Comparison of ENCODE assay signal across 8 cellular contexts in the genomic region with DNA sequence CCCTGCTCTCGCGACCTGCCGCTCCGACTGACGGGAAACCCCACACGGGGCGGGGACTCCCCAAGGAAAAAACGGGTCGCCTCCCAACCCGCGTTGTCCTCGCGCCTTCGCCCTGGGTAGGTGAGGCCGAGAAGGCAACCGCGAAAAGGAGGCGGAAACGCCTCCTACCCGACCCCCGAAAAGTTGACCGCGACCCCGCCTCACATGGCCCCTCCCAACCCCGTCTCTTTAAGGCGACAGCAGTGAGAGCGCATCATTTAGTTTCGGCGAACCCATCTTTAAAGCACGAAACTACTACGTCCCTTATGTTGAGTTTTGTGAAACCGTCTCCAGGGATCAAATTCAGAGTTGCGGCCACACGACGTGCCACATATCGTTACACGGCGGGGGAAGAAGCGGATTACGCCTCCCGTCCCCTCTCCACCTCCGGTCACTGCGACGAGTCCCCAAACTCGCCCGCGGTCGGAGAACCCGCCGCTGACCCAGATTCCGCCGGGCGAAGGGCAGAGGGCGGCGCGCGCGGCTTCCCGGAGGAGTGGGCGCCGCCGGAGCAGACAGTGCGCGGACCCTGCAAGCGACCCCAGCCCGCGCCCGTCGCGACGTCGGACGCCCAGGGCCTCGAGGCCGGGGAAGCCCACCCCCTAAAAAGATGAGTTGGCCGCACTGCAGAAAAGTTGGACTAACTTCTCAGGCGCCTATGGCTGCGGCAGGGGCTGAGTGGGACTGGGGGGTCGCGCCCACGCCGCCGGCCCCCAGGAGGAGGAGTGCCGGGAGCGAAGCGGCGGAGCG. TPM values are rescaled to one million over a fixed set of nuclear protein-coding genes. Genes with fewer than 3 reads are reported as not detected.
DNase-seq lines count a peak whose midpoint lies in the region; ATAC-seq and TF ChIP-seq lines count a peak whose summit lies in the region.

No MANE protein-coding gene starts in this region.

- peak overlapping the region; percentile 93 for H3K4me3 ChIP-seq in GM23248
- peak overlapping the region; percentile 70 to 90 (median 79) for H3K4me3 ChIP-seq in adrenal gland
- H3K4me3 ChIP-seq in right cardiac atrium (ENCODE audit: low read length), result peak overlapping the region; percentile 77
- peak overlapping the region; percentile 90 to 94 for H3K4me3 ChIP-seq in aorta (ENCODE audit: low read length in 2 of 2)

- CTCF ChIA-PET in T-cell (lab: Charles Lee), result interaction anchor here in 1 of 2 donors (0.6 kb wide), 1 partner anchor 88 kb away, joined by 3 read pairs; no protein-coding TSS in a partner anchor

- peak overlapping the region; percentile 79 for H2AFZ ChIP-seq in GM23248

- H3K9me3 ChIP-seq in ES-I3 (ENCODE audit: control insufficient read depth, insufficient read depth, low read length) (no peaks in the 10 kb centered on the region; the same call in 1 of the 2 replicates), GM23248 (ENCODE audit: low read depth) (no peaks in the 10 kb centered on the region), adrenal gland (replicated peaks in 1 of 3) (no peaks in the 10 kb centered on the region), right cardiac atrium (ENCODE audit: control insufficient read depth, low read length) (no peaks in the 10 kb centered on the region), aorta (ENCODE audit: control insufficient read depth, low read length) (no peaks in the 10 kb centered on the region)

- 1 to 2% methylated on average over 79 to 88 of the region's 88 CpGs for WGBS in GM23248 (ENCODE audit: low coverage in 1 of 2, low lambda C conversion rate in 2 of 2, missing lambda C conversion rate in 2 of 2), 2 experiments
- 0 to 1% (median 0%) methylated on average over 16 to 88 of the region's 88 CpGs for WGBS in adrenal gland, 4 donors
- WGBS in right cardiac atrium, result under 1% methylated on average over 88 of the region's 88 CpGs
- WGBS in aorta, 2 donors, result 0% methylated on average over 87 to 88 of the region's 88 CpGs

- peak; percentile 90 for DNase-seq in GM23248
- DNase-seq in LoVo (ENCODE audit: low spot score), result peak; percentile 73
- peak; percentile 69 to 88 (median 82) for DNase-seq in T-cell
- peak; percentile 85 to 91 (median 88) for DNase-seq in adrenal gland
- DNase-seq in right cardiac atrium, result peak; percentile 86 to 93 (median 92)
- DNase-seq in renal cortical epithelial cell (ENCODE audit: low read depth), result peak; percentile 41
- peak; percentile 93 for DNase-seq in aorta

- H3K4me3 Mint-ChIP-seq in T-cell, result no peak overlapping the region

- in situ Hi-C loops in GM23248 (cut with MboI), result no loop called here

- intact Hi-C loops in adrenal gland (cut with DNase I) (no loop called here), right cardiac atrium (cut with DNase I) (no loop called here), aorta (cut with DNase I) (loop anchor here in 1 of 2 donors (5.0 kb wide), 1 partner anchor 73 kb away; no protein-coding TSS in a partner anchor)

- TF ChIP-seq CTCF in adrenal gland (IDR thresholded peaks at IDR 0.05), result no peak

- H3F3A ChIP-seq in GM23248 (ENCODE audit: insufficient read depth), result peaks cover 10% of the 10 kb centered on the region

- H3K9ac ChIP-seq in ES-I3 (ENCODE audit: low read depth, low read length) (peak overlapping the region; percentile 96), GM23248 (peak overlapping the region; percentile 95)

- H3K27me3 ChIP-seq in GM23248 (replicated peaks; ENCODE audit: insufficient read depth) (no peaks in the 10 kb centered on the region), adrenal gland (no peaks in the 10 kb centered on the region), right cardiac atrium (ENCODE audit: control insufficient read depth, insufficient read depth) (no peaks in the 10 kb centered on the region), aorta (ENCODE audit: control insufficient read depth in 1 of 2, insufficient read depth in 2 of 2, low read length in 1 of 2) (no peaks in the 10 kb centered on the region)

- H3K36me3 Mint-ChIP-seq in T-cell, result no peaks in the 10 kb centered on the region

- peaks cover 10% of the 10 kb centered on the region for H3K4me1 ChIP-seq in ES-I3 (ENCODE audit: insufficient read depth, low read length)
- H3K4me1 ChIP-seq in GM23248 (ENCODE audit: insufficient read depth), result peaks cover 6% of the 10 kb centered on the region; the same call in 1 of the 2 replicates
- peaks cover 4 to 17% of the 10 kb centered on the region in 2 donors for H3K4me1 ChIP-seq in adrenal gland (replicated peaks in 1 of 2)
- peaks cover 2% of the 10 kb centered on the region for H3K4me1 ChIP-seq in right cardiac atrium (ENCODE audit: control insufficient read depth, insufficient read depth, low read length)
- no peaks in the 10 kb centered on the region for H3K4me1 ChIP-seq in aorta (ENCODE audit: control insufficient read depth in 1 of 2, insufficient read depth in 2 of 2, low read length in 2 of 2)

- peak; percentile 48 to 85 for TF ChIP-seq POLR2A in adrenal gland (IDR thresholded peaks at IDR 0.05)

- no peaks in the 10 kb centered on the region for H4K20me1 ChIP-seq in GM23248 (ENCODE audit: insufficient read depth)

- ATAC-seq in T-cell (replicated peaks in 1 of 4) (peak; percentile 42 to 63 (median 44)), right cardiac atrium (peak; percentile 73 to 76), aorta (ENCODE audit: low FRiP score) (peak; percentile 88)

- peaks cover 51% of the 10 kb centered on the region for H3K79me2 ChIP-seq in GM23248 (ENCODE audit: insufficient read depth)

- POLR2A ChIA-PET in T-cell (lab: Charles Lee), result interaction anchor here (0.6 kb wide), 4 partner anchors 347 to 1017 kb away, joined by 3 to 5 read pairs (median 4); no protein-coding TSS in a partner anchor

- peaks cover 16 to 20% (median 19%) of the 10 kb centered on the region in 3 donors for H3K4me1 Mint-ChIP-seq in T-cell

- no peaks in the 10 kb centered on the region for H3K27me3 Mint-ChIP-seq in T-cell

- no peaks in the 10 kb centered on the region for H3K9me3 Mint-ChIP-seq in T-cell

- no peaks in the 10 kb centered on the region for H3K9me2 ChIP-seq in GM23248 (ENCODE audit: insufficient read depth)

- H3K4me2 ChIP-seq in GM23248 (ENCODE audit: unreplicated experiment), result peak overlapping the region; percentile 98

- H3K27ac Mint-ChIP-seq in T-cell, result peak overlapping the region; percentile 96 to 98

- peaks cover 5% of the 10 kb centered on the region; the same call in 1 of the 2 replicates for H3K36me3 ChIP-seq in ES-I3 (ENCODE audit: insufficient read depth, low read length)
- H3K36me3 ChIP-seq in GM23248 (ENCODE audit: low read depth), result no peaks in the 10 kb centered on the region
- H3K36me3 ChIP-seq in adrenal gland (replicated peaks in 1 of 2), result peaks cover 0 to 3% of the 10 kb centered on the region in 2 donors
- H3K36me3 ChIP-seq in aorta (ENCODE audit: control insufficient read depth in 1 of 2, insufficient read depth in 2 of 2, low read length in 1 of 2), result no peaks in the 10 kb centered on the region

- H3K27ac ChIP-seq in GM23248 (peak overlapping the region; percentile 87), adrenal gland (peak overlapping the region; percentile 97 to 99 (median 98)), right cardiac atrium (ENCODE audit: low read length) (peak overlapping the region; percentile 85), aorta (ENCODE audit: low read depth in 1 of 2, low read length in 2 of 2) (peak overlapping the region; percentile 77 to 93)

RNA-seq across cellular contexts. Expression of gene ANP32E, which starts 1.1 kb away (rescaled TPM):
- total RNA-seq in GM23248 (2014; rRNA removed; shearing (Covaris generic)), result 13.5 and 14.4 TPM in 2 replicates
- polyA plus RNA-seq in GM23248 (2016; fragmentation: Nextera tagmentation; extraction: Ambion mirVana) (52.9 and 55.2 TPM in 2 replicates), adrenal gland (10 to 100 TPM; 35.8 to 81.9 (median 50.3) TPM), right cardiac atrium (23.7 TPM), aorta (10 to 100 TPM; 24.6 to 44.8 TPM)
- total RNA-seq in T-cell (10 to 100 TPM; 40.2 to 46.3 (median 44.9) TPM), adrenal gland (10 to 100 TPM; 13.2 to 48.2 (median 28.2) TPM), right cardiac atrium (10 to 100 TPM; 27.7 to 36.3 (median 29.7) TPM), renal cortical epithelial cell (23.6 and 28.3 TPM in 2 replicates), aorta (10 to 100 TPM; 32.9 to 37.1 TPM)

RNA-seq across cellular contexts. Expression of gene CA14, which starts 22.7 kb away (rescaled TPM):
- not detected in 2 replicates for total RNA-seq in GM23248 (2014; rRNA removed; shearing (Covaris generic))
- polyA plus RNA-seq in GM23248 (2016; fragmentation: Nextera tagmentation; extraction: Ambion mirVana), result 0.16 TPM in 1 of 2 replicates, not detected in the other
- total RNA-seq in T-cell, result not detected
- total RNA-seq in adrenal gland, result 1 to 10 TPM in 1 of 8 donors, under 1 TPM in 3, not detected in 4; 0.32 to 1.1 (median 0.63) TPM
- under 1 TPM in 1 of 3 donors, not detected in 2; 0.51 TPM for polyA plus RNA-seq in adrenal gland
- 10 to 100 TPM in 3 of 4 donors, 1 to 10 TPM in 1; 6.9 to 22.6 (median 16.3) TPM for total RNA-seq in right cardiac atrium
- polyA plus RNA-seq in right cardiac atrium, result 28.3 TPM
- not detected in 2 replicates for total RNA-seq in renal cortical epithelial cell
- total RNA-seq in aorta, result not detected
- polyA plus RNA-seq in aorta, result not detected

RNA-seq across cellular contexts. Expression of gene APH1A, which starts 34.0 kb away (rescaled TPM):
- 103 and 104 TPM in 2 replicates for total RNA-seq in GM23248 (2014; rRNA removed; shearing (Covaris generic))
- 32.4 and 32.6 TPM in 2 replicates for polyA plus RNA-seq in GM23248 (2016; fragmentation: Nextera tagmentation; extraction: Ambion mirVana)
- total RNA-seq in T-cell, result 100 to 1,000 TPM; 118 to 133 (median 124) TPM
- 100 to 1,000 TPM; 102 to 179 (median 140) TPM for total RNA-seq in adrenal gland
- 10 to 100 TPM; 59.4 to 96.6 (median 88.2) TPM for polyA plus RNA-seq in adrenal gland
- total RNA-seq in right cardiac atrium, result 10 to 100 TPM; 71.3 to 84.2 (median 73.4) TPM
- 80.0 TPM for polyA plus RNA-seq in right cardiac atrium
- total RNA-seq in renal cortical epithelial cell, result 70.0 and 126 TPM in 2 replicates
- total RNA-seq in aorta, result 10 to 100 TPM; 69.9 to 82.9 TPM
- 10 to 100 TPM; 67.8 to 75.8 TPM for polyA plus RNA-seq in aorta

RNA-seq across cellular contexts. Expression of gene C1orf54, which starts 37.7 kb away (rescaled TPM):
- 1.7 and 1.9 TPM in 2 replicates for total RNA-seq in GM23248 (2014; rRNA removed; shearing (Covaris generic))
- polyA plus RNA-seq in GM23248 (2016; fragmentation: Nextera tagmentation; extraction: Ambion mirVana) (1.7 and 1.9 TPM in 2 replicates), adrenal gland (10 to 100 TPM in 2 of 3 donors, 1 to 10 TPM in 1; 7.8 to 30.8 (median 26.1) TPM), right cardiac atrium (15.6 TPM), aorta (100 to 1,000 TPM; 102 to 278 TPM)
- total RNA-seq in T-cell (1 to 10 TPM; 2.1 to 4.1 (median 3.2) TPM), adrenal gland (10 to 100 TPM in 1 of 8 donors, 1 to 10 TPM in 6, under 1 TPM in 1; 0.54 to 10.2 (median 8.0) TPM), right cardiac atrium (10 to 100 TPM; 10.4 to 12.0 (median 10.6) TPM), renal cortical epithelial cell (1.9 and 2.1 TPM in 2 replicates), aorta (10 to 100 TPM; 33.0 to 34.9 TPM)

RNA-seq across cellular contexts. Expression of gene CIART, which starts 47.5 kb away (rescaled TPM):
- 1.8 and 3.4 TPM in 2 replicates for total RNA-seq in GM23248 (2014; rRNA removed; shearing (Covaris generic))
- polyA plus RNA-seq in GM23248 (2016; fragmentation: Nextera tagmentation; extraction: Ambion mirVana) (6.7 and 7.0 TPM in 2 replicates), adrenal gland (10 to 100 TPM in 2 of 3 donors, 1 to 10 TPM in 1; 8.9 to 24.6 (median 19.2) TPM), right cardiac atrium (14.1 TPM), aorta (10 to 100 TPM in 1 of 2 donors, 1 to 10 TPM in 1; 5.3 to 18.0 TPM)
- total RNA-seq in T-cell (1 to 10 TPM in 4 of 5 donors, under 1 TPM in 1; 0.63 to 2.9 (median 1.3) TPM), adrenal gland (10 to 100 TPM in 3 of 8 donors, 1 to 10 TPM in 5; 7.0 to 11.8 (median 9.2) TPM), right cardiac atrium (10 to 100 TPM in 3 of 4 donors, 1 to 10 TPM in 1; 5.5 to 20.4 (median 11.4) TPM), renal cortical epithelial cell (2.4 and 3.6 TPM in 2 replicates), aorta (1 to 10 TPM; 3.0 to 6.6 TPM)

Comparison
In these comparisons a context has a peak if more than half of its experiments do, and no peak if none do; other contexts are left out.
1. Peak in every context shown above with its lines: DNase-seq, ATAC-seq, H3K4me3 ChIP-seq and H3K27ac ChIP-seq.
2. DNase-seq: peak in every context shown above with its lines; median percentile 93 in aorta; 92 in right cardiac atrium; 90 in GM23248; 88 in adrenal gland; 82 in T-cell; 73 in LoVo; 41 in renal cortical epithelial cell.